35 cellular contexts compared by ENCODE assay signal in the genomic region with DNA sequence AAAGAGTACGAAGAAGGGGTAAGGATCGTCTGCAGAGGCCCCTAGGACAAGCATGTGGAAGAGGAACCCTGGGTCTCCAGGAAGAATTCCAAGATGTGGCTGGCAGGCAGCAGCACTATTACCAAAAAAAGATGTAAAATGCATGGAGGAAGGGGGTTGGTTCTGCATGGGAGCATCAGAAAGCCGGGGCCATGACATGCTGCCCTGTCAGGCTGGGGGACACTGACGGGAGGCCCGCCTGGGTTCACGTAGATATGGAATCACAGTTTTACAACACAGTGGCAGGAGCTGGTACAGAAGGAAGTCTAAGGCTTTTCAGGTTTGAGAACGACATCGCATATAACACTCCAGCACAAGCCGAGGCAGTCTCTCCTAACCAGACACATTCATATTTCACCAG.
"Had no signal": no experiment of that assay in that cellular context is flagged by ENCODE, and none has a peak within 500 bp of the region (broad histone marks: within the 10 kb centered on the region; RNA-seq: fewer than 3 reads in every experiment).

No MANE protein-coding gene starts in this region.

- H3K27ac ChIP-seq: adrenal gland, body of pancreas, cardiac muscle cell, colonic mucosa, dorsolateral prefrontal cortex, esophagus muscularis mucosa, foreskin keratinocyte, gastrocnemius medialis, WERI-Rb-1 had no signal

- H3K27ac Mint-ChIP-seq: activated B cell treated with CpG ODN at 0.5 μM for 24 hours; activated CD8-positive, alpha-beta T cell treated with anti-CD3 and anti-CD28 coated beads for 36 hours; activated naive CD4-positive, alpha-beta T cell treated with anti-CD3 and anti-CD28 coated beads for 36 hours; activated naive CD4-positive, alpha-beta T cell treated with anti-CD3 and anti-CD28 coated beads, Interleukin-2, amount 50 U/mL, for 24 hours; activated naive CD8-positive, alpha-beta T cell treated with anti-CD3 and anti-CD28 coated beads for 36 hours; activated naive CD8-positive, alpha-beta T cell treated with anti-CD3 and anti-CD28 coated beads, Interleukin-2, amount 50 U/mL, for 24 hours; activated T-helper 2 cell treated with anti-CD3 and anti-CD28 coated beads, Interferon-gamma antibody, Interleukin-2, Interleukin-4, amounts not matched to agents 10 μg/mL and 5 μg/mL and 100 μg/mL, durations not matched to agents 14 hours and 24 hours and 36 hours; dendritic cell treated with granulocyte-macrophage colony-stimulating factor and Interleukin-4, amounts not matched to agents 40 ng/mL and 50 ng/mL, for 4 days; endodermal cell; T-cell; T-helper 1 cell treated with Interleukin-12 subunit alpha and Interleukin-12 subunit beta and Interleukin-4 antibody, amounts not matched to agents 30 μg/mL and 1 μg/mL, for 36 hours had no signal

- H3K36me3 Mint-ChIP-seq: activated naive CD4-positive, alpha-beta T cell treated with anti-CD3 and anti-CD28 coated beads, Interleukin-2, amount 50 U/mL, for 24 hours; activated naive CD8-positive, alpha-beta T cell treated with anti-CD3 and anti-CD28 coated beads for 36 hours; T-cell had no signal

- H3K4me1 Mint-ChIP-seq: activated B cell treated with CpG ODN at 0.5 μM for 24 hours; activated naive CD4-positive, alpha-beta T cell treated with anti-CD3 and anti-CD28 coated beads, Interleukin-2, amount 50 U/mL, for 24 hours; activated naive CD8-positive, alpha-beta T cell treated with anti-CD3 and anti-CD28 coated beads for 36 hours; activated naive CD8-positive, alpha-beta T cell treated with anti-CD3 and anti-CD28 coated beads, Interleukin-2, amount 50 U/mL, for 24 hours; T-cell had no signal

- H3K36me3 ChIP-seq: adrenal gland, cardiac muscle cell, colonic mucosa, esophagus muscularis mucosa, gastrocnemius medialis, WERI-Rb-1 had no signal

- H3K4me3 Mint-ChIP-seq: activated B cell treated with CpG ODN at 0.5 μM for 24 hours; activated CD8-positive, alpha-beta T cell treated with anti-CD3 and anti-CD28 coated beads for 36 hours; activated naive CD4-positive, alpha-beta T cell treated with anti-CD3 and anti-CD28 coated beads for 36 hours; activated naive CD4-positive, alpha-beta T cell treated with anti-CD3 and anti-CD28 coated beads, Interleukin-2, amount 50 U/mL, for 24 hours; activated naive CD8-positive, alpha-beta T cell treated with anti-CD3 and anti-CD28 coated beads for 36 hours; activated naive CD8-positive, alpha-beta T cell treated with anti-CD3 and anti-CD28 coated beads, Interleukin-2, amount 50 U/mL, for 24 hours; activated T-cell treated with anti-CD3 and anti-CD28 coated beads, Interleukin-2, amount 50 U/mL, for 4 hours; dendritic cell treated with granulocyte-macrophage colony-stimulating factor and Interleukin-4, amounts not matched to agents 40 ng/mL and 50 ng/mL, for 4 days; endodermal cell; T-cell; T-helper 1 cell treated with Interleukin-12 subunit alpha and Interleukin-12 subunit beta and Interleukin-4 antibody, amounts not matched to agents 30 μg/mL and 1 μg/mL, for 36 hours had no signal

- H3K27me3 Mint-ChIP-seq: activated B cell treated with CpG ODN at 0.5 μM for 24 hours had no signal

- H3K4me1 ChIP-seq: adrenal gland, body of pancreas, colonic mucosa, foreskin keratinocyte, gastrocnemius medialis had no signal

- H3K9me3 Mint-ChIP-seq: activated B cell treated with CpG ODN at 0.5 μM for 24 hours; activated CD8-positive, alpha-beta T cell treated with anti-CD3 and anti-CD28 coated beads for 36 hours; activated naive CD4-positive, alpha-beta T cell treated with anti-CD3 and anti-CD28 coated beads for 36 hours; activated naive CD4-positive, alpha-beta T cell treated with anti-CD3 and anti-CD28 coated beads, Interleukin-2, amount 50 U/mL, for 24 hours; activated naive CD8-positive, alpha-beta T cell treated with anti-CD3 and anti-CD28 coated beads for 36 hours; activated naive CD8-positive, alpha-beta T cell treated with anti-CD3 and anti-CD28 coated beads, Interleukin-2, amount 50 U/mL, for 24 hours; activated T-cell treated with anti-CD3 and anti-CD28 coated beads, Interleukin-2, amount 50 U/mL, for 4 hours; activated T-helper 2 cell treated with anti-CD3 and anti-CD28 coated beads, Interferon-gamma antibody, Interleukin-2, Interleukin-4, amounts not matched to agents 10 μg/mL and 5 μg/mL and 100 μg/mL, durations not matched to agents 14 hours and 24 hours and 36 hours; dendritic cell treated with granulocyte-macrophage colony-stimulating factor and Interleukin-4, amounts not matched to agents 40 ng/mL and 50 ng/mL, for 4 days; T-helper 1 cell treated with Interleukin-12 subunit alpha and Interleukin-12 subunit beta and Interleukin-4 antibody, amounts not matched to agents 30 μg/mL and 1 μg/mL, for 36 hours had no signal

- H3K27me3 ChIP-seq: adrenal gland, body of pancreas, colonic mucosa, foreskin keratinocyte, gastrocnemius medialis had no signal

- H3K4me3 ChIP-seq: adrenal gland, body of pancreas, cardiac muscle cell, colonic mucosa, dorsolateral prefrontal cortex, esophagus muscularis mucosa, gastrocnemius medialis had no signal

- H3K9me3 ChIP-seq: adrenal gland, body of pancreas, colonic mucosa, esophagus muscularis mucosa, gastrocnemius medialis had no signal

- DNase-seq: activated B cell treated with CpG ODN at 0.5 μM for 24 hours; activated CD4-positive, alpha-beta T cell treated with anti-CD3 and anti-CD28 coated beads for 48 hours; activated CD4-positive, alpha-beta T cell treated with anti-CD3 and anti-CD28 coated beads, Interleukin-2, amount 50 U/mL, for 1 hour; activated CD4-positive, alpha-beta T cell treated with anti-CD3 and anti-CD28 coated beads, Interleukin-2, amount 50 U/mL, for 48 hours; activated CD8-positive, alpha-beta memory T cell treated with anti-CD3 and anti-CD28 coated beads for 24 hours; activated CD8-positive, alpha-beta T cell treated with anti-CD3 and anti-CD28 coated beads for 36 hours; activated effector memory CD4-positive, alpha-beta T cell treated with anti-CD3 and anti-CD28 coated beads, Interleukin-2, amount 50 U/mL, for 16 hours; activated naive CD4-positive, alpha-beta T cell treated with anti-CD3 and anti-CD28 coated beads for 36 hours; activated naive CD8-positive, alpha-beta T cell treated with anti-CD3 and anti-CD28 coated beads for 36 hours; activated naive CD8-positive, alpha-beta T cell treated with anti-CD3 and anti-CD28 coated beads, Interleukin-2, amount 50 U/mL, for 24 hours; activated T-cell treated with anti-CD3 and anti-CD28 coated beads, Interleukin-2, amount 50 U/mL, for 4 hours; adrenal gland; amygdala; aorta; body of pancreas; central memory CD4-positive, alpha-beta T cell; cerebellar nuclear complex; colonic mucosa; dorsolateral prefrontal cortex; effector memory CD4-positive, alpha-beta T cell; endodermal cell; erythroblast; foreskin keratinocyte; gastrocnemius medialis; glutamatergic neuron; SW 1271; T-cell; T1000; WERI-Rb-1 had no signal
